ENCODE assay signal across 12 cellular contexts in the genomic region with DNA sequence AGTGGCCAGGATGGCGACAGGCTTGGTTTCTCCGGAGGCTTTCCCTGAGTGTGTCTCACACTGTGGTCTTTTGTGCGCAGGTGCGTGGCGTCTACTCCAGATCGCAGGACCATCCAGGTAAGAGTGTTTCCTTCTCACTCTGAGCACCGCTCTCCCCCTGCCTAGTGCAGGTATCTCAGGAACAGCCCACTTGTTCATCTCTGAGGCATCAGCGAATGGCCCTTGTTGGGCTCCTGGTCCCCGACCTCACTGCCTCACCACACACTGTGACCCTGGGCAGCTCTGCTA. TPM values are rescaled to one million over a fixed set of nuclear protein-coding genes. Genes with fewer than 3 reads are reported as not detected.
DNase-seq lines count a peak whose midpoint lies in the region; ATAC-seq and TF ChIP-seq lines count a peak whose summit lies in the region.
"Had no signal": no experiment of that assay in that cellular context is flagged by ENCODE, and none has a peak within 500 bp of the region (broad histone marks: within the 10 kb centered on the region; RNA-seq: fewer than 3 reads in every experiment).

No MANE protein-coding gene starts in this region.

- H3K4me3 ChIP-seq in GM23248 (peak overlapping the region; percentile 69), esophagus muscularis mucosa (peak overlapping the region; percentile 55 to 72 (median 58)), stomach (peak overlapping the region; percentile 39 to 47 (median 40)), mucosa of descending colon (no peak overlapping the region)

- peaks cover 34% of the 10 kb centered on the region for H3K4me1 Mint-ChIP-seq in mesothelial cell of epicardium

- WGBS in GM23248 (ENCODE audit: low coverage in 1 of 2, low lambda C conversion rate in 2 of 2, missing lambda C conversion rate in 2 of 2), 2 experiments: 7 to 12% methylated on average over 9 of the region's 9 CpGs
- 44% methylated on average over 9 of the region's 9 CpGs for WGBS in esophagus muscularis mucosa
- 66 to 83% (median 70%) methylated on average over 7 to 9 of the region's 9 CpGs for WGBS in stomach, 5 donors

- TF ChIP-seq POLR2A in esophagus muscularis mucosa (IDR thresholded peaks at IDR 0.05; ENCODE audit: low read depth) (no peak), stomach (IDR thresholded peaks at IDR 0.05) (no peak)

- TF ChIP-seq EP300 in esophagus muscularis mucosa (IDR thresholded peaks at IDR 0.05) (no peak), stomach (IDR thresholded peaks at IDR 0.05) (no peak)

- H3K9me3 ChIP-seq in GM23248 (ENCODE audit: low read depth) (no peaks in the 10 kb centered on the region), esophagus muscularis mucosa (no peaks in the 10 kb centered on the region), stomach (no peaks in the 10 kb centered on the region), mucosa of descending colon (no peaks in the 10 kb centered on the region)

- intact Hi-C loops in esophagus muscularis mucosa (cut with DNase I) (no loop called here), stomach (cut with DNase I; ENCODE audit: low total_unique reads) (no loop called here), mucosa of descending colon (cut with DNase I, micrococcal nuclease) (no loop called here)

- no peaks in the 10 kb centered on the region for H3K9me2 ChIP-seq in GM23248 (ENCODE audit: insufficient read depth)

- no peak for ATAC-seq in mucosa of descending colon
- no peak for ATAC-seq in HG02938 (IDR thresholded peaks at IDR 0.05; ENCODE audit: unreplicated experiment)
- ATAC-seq: CD8-positive, alpha-beta T cell had no signal

- H3K79me2 ChIP-seq in GM23248 (ENCODE audit: insufficient read depth): no peaks in the 10 kb centered on the region

- no peak for TF ChIP-seq CTCF in esophagus muscularis mucosa (IDR thresholded peaks at IDR 0.05)
- TF ChIP-seq CTCF in mesothelial cell of epicardium (IDR thresholded peaks at IDR 0.05; ENCODE audit: unreplicated experiment): no peak
- TF ChIP-seq CTCF in stomach (IDR thresholded peaks at IDR 0.05): no peak
- TF ChIP-seq CTCF in mucosa of descending colon (IDR thresholded peaks at IDR 0.05): no peak

- H3F3A ChIP-seq in GM23248 (ENCODE audit: insufficient read depth): no peaks in the 10 kb centered on the region

- H4K20me1 ChIP-seq in GM23248 (ENCODE audit: insufficient read depth): no peaks in the 10 kb centered on the region

- H3K27ac ChIP-seq in GM23248 (no peak overlapping the region), esophagus muscularis mucosa (replicated peaks in 1 of 4) (peak overlapping the region; percentile 74 to 82 (median 78)), stomach (peak overlapping the region in 4 of 5 donors; percentile 39 to 81 (median 56))

- H3K4me1 ChIP-seq in GM23248 (ENCODE audit: insufficient read depth): 0 out of 2 replicates have a peak, but pooled peaks cover 8% of the 10 kb centered on the region
- peaks cover 17 to 68% (median 53%) of the 10 kb centered on the region in 4 donors for H3K4me1 ChIP-seq in esophagus muscularis mucosa
- peaks cover 11 to 45% (median 24%) of the 10 kb centered on the region in 4 donors for H3K4me1 ChIP-seq in stomach
- H3K4me1 ChIP-seq in mucosa of descending colon (ENCODE audit: low read depth): no peaks in the 10 kb centered on the region

- peak overlapping the region; percentile 55 for H3K9ac ChIP-seq in GM23248

- peak overlapping the region; percentile 81 for H3K4me2 ChIP-seq in GM23248 (ENCODE audit: unreplicated experiment)

- in situ Hi-C loops in GM23248 (cut with MboI): no loop called here

- DNase-seq in GM23248 (no peak), esophagus muscularis mucosa (ENCODE audit: extremely low spot score) (no peak), mesothelial cell of epicardium (ENCODE audit: low spot score in 2 of 2, unreplicated experiment in 2 of 2) (no peak), stomach (no peak), mucosa of descending colon (no peak), NCI-H1694 treated with DMSO at 0.1 percent for 48 hours (lab: John Stamatoyannopoulos, UW) (no peak), RPMI8226 (no peak)
- DNase-seq: activated CD4-positive, alpha-beta T cell treated with anti-CD3 and anti-CD28 coated beads for 4 hours; activated effector memory CD4-positive, alpha-beta T cell treated with Interleukin-2 at 50 U/mL for 16 hours; CD8-positive, alpha-beta T cell; NCI-H69 had no signal

- H3K4me3 Mint-ChIP-seq in mesothelial cell of epicardium: peak overlapping the region; percentile 64
- H3K4me3 Mint-ChIP-seq: CD8-positive, alpha-beta T cell had no signal

- no peak overlapping the region for H3K27ac Mint-ChIP-seq in mesothelial cell of epicardium
- H3K27ac Mint-ChIP-seq: CD8-positive, alpha-beta T cell had no signal

- H3K36me3 ChIP-seq in GM23248 (ENCODE audit: low read depth) (no peaks in the 10 kb centered on the region), esophagus muscularis mucosa (peaks cover 0 to 10% (median 1%) of the 10 kb centered on the region in 4 donors), stomach (no peaks in the 10 kb centered on the region), mucosa of descending colon (ENCODE audit: low read depth) (no peaks in the 10 kb centered on the region)

- no peaks in the 10 kb centered on the region for H3K27me3 Mint-ChIP-seq in mesothelial cell of epicardium (ENCODE audit: low read depth)

- no peaks in the 10 kb centered on the region for H3K9me3 Mint-ChIP-seq in mesothelial cell of epicardium
- H3K9me3 Mint-ChIP-seq: CD8-positive, alpha-beta T cell had no signal

- H3K36me3 Mint-ChIP-seq in mesothelial cell of epicardium: no peaks in the 10 kb centered on the region
- H3K36me3 Mint-ChIP-seq: CD8-positive, alpha-beta T cell had no signal

- H2AFZ ChIP-seq in GM23248: peak overlapping the region; percentile 81

- H3K27me3 ChIP-seq in GM23248 (replicated peaks; ENCODE audit: insufficient read depth) (peaks cover 6% of the 10 kb centered on the region; the same call in 1 of the 2 replicates), esophagus muscularis mucosa (no peaks in the 10 kb centered on the region), stomach (peaks cover 0 to 13% (median 0%) of the 10 kb centered on the region in 3 donors)

RNA-seq across cellular contexts. Expression of a gene that starts 0.8 kb away (rescaled TPM):
- 7.9 and 8.2 TPM in 2 replicates for total RNA-seq in GM23248 (2014; rRNA removed; shearing (Covaris generic))
- polyA plus RNA-seq in GM23248 (2016; fragmentation: Nextera tagmentation; extraction: Ambion mirVana): 11.2 and 11.3 TPM in 2 replicates
- 10 to 100 TPM; 28.2 to 52.4 (median 41.8) TPM for total RNA-seq in esophagus muscularis mucosa
- 5.5 to 7.7 TPM (median 7.2 TPM) in 3 replicates for total RNA-seq in mesothelial cell of epicardium
- 10 to 100 TPM; 14.8 to 43.8 (median 24.6) TPM for total RNA-seq in stomach
- polyA plus RNA-seq in stomach: 1 to 10 TPM; 3.7 to 5.0 (median 4.0) TPM
- total RNA-seq in mucosa of descending colon: 10 to 100 TPM in 2 of 3 donors, 1 to 10 TPM in 1; 2.6 to 18.4 (median 12.9) TPM
- total RNA-seq: CD8-positive, alpha-beta T cell had no signal
